In the genomic region with DNA sequence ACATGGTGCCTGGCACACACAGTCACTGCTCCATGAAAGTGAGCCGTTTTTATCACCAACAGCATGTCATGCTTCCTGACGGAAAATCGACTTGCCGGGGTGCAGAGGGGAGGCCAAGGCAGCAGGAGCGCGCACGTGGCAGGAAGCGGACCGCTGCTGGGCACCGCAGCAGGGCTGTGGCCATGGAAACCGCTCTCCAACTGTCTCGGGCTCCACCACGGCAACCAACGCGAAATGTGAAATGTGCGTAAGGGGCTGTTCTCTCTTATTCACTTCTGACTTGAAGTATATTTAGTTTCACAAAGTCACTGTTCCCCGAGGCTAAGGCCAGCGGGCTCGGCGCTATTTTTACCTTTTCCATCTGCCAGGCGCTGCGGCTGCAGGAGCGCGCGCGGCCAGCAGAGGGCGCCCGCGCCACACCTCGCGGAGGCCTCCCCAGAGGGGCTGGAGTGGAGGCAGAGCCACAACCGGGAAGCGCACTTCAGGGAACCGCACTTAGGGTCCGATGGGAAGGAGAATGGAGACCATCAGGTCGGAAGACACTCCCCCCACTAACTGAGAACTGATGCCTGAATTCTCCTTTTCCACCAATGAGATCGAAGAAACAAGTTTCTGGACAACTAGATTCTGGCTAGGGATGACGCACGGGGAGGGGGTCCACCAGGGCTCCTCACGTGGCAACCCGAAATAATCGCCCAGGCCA, we compare ENCODE assay signal across 1 cellular context.
TF ChIP-seq lines count a peak whose summit lies in the region.

No MANE protein-coding gene starts in this region.

TF ChIP-seq in WTC11, 78 proteins besides CTCF, POLR2A, EP300 and RAD21 (continued from another document):
- TF ChIP-seq FOXP1 (CRISPR knock-in tag; IDR thresholded peaks at IDR 0.05; ENCODE audit: borderline replicate concordance) (peak; percentile 57; the same call in 1 of the 2 replicates), TEAD1 (CRISPR knock-in tag; IDR thresholded peaks at IDR 0.05) (0 out of 2 replicates have a peak, but pooled peaks have one; percentile 15), CBFB (CRISPR knock-in tag; IDR thresholded peaks at IDR 0.05; ENCODE audit: low read depth) (0 out of 2 replicates have a peak, but pooled peaks have one; percentile 19), TP53 (CRISPR knock-in tag; IDR thresholded peaks at IDR 0.05) (no peak), ZNF423 (CRISPR knock-in tag; IDR thresholded peaks at IDR 0.05) (no peak), IRF2 (CRISPR knock-in tag; IDR thresholded peaks at IDR 0.05; ENCODE audit: borderline replicate concordance, low read depth) (no peak), ZNF121 (CRISPR knock-in tag; IDR thresholded peaks at IDR 0.05) (no peak), GRHL2 (CRISPR knock-in tag; IDR thresholded peaks at IDR 0.05; ENCODE audit: insufficient replicate concordance, severe bottlenecking) (no peak), ZNF317 (CRISPR knock-in tag; IDR thresholded peaks at IDR 0.05; ENCODE audit: borderline replicate concordance, low read depth) (no peak), NR3C1 (CRISPR knock-in tag; conservative IDR thresholded peaks at IDR 0.05; ENCODE audit: low read depth) (no peak), PRRX2 (CRISPR knock-in tag; IDR thresholded peaks at IDR 0.05) (0 out of 2 replicates have a peak, but pooled peaks have one; percentile 12), NFE2L1 (CRISPR knock-in tag; IDR thresholded peaks at IDR 0.05) (no peak), ZNF416 (CRISPR knock-in tag; IDR thresholded peaks at IDR 0.05) (no peak)
- TF ChIP-seq, protein P1, sequence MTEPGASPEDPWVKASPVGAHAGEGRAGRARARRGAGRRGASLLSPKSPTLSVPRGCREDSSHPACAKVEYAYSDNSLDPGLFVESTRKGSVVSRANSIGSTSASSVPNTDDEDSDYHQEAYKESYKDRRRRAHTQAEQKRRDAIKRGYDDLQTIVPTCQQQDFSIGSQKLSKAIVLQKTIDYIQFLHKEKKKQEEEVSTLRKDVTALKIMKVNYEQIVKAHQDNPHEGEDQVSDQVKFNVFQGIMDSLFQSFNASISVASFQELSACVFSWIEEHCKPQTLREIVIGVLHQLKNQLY (CRISPR knock-in tag; IDR thresholded peaks at IDR 0.05), result no peak
- TF ChIP-seq, protein P2, sequence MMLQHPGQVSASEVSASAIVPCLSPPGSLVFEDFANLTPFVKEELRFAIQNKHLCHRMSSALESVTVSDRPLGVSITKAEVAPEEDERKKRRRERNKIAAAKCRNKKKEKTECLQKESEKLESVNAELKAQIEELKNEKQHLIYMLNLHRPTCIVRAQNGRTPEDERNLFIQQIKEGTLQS (CRISPR knock-in tag; conservative IDR thresholded peaks at IDR 0.05), result no peak
- TF ChIP-seq, protein P3, sequence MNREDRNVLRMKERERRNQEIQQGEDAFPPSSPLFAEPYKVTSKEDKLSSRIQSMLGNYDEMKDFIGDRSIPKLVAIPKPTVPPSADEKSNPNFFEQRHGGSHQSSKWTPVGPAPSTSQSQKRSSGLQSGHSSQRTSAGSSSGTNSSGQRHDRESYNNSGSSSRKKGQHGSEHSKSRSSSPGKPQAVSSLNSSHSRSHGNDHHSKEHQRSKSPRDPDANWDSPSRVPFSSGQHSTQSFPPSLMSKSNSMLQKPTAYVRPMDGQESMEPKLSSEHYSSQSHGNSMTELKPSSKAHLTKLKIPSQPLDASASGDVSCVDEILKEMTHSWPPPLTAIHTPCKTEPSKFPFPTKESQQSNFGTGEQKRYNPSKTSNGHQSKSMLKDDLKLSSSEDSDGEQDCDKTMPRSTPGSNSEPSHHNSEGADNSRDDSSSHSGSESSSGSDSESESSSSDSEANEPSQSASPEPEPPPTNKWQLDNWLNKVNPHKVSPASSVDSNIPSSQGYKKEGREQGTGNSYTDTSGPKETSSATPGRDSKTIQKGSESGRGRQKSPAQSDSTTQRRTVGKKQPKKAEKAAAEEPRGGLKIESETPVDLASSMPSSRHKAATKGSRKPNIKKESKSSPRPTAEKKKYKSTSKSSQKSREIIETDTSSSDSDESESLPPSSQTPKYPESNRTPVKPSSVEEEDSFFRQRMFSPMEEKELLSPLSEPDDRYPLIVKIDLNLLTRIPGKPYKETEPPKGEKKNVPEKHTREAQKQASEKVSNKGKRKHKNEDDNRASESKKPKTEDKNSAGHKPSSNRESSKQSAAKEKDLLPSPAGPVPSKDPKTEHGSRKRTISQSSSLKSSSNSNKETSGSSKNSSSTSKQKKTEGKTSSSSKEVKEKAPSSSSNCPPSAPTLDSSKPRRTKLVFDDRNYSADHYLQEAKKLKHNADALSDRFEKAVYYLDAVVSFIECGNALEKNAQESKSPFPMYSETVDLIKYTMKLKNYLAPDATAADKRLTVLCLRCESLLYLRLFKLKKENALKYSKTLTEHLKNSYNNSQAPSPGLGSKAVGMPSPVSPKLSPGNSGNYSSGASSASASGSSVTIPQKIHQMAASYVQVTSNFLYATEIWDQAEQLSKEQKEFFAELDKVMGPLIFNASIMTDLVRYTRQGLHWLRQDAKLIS (CRISPR knock-in tag; IDR thresholded peaks at IDR 0.05; ENCODE audit: borderline replicate concordance), result no peak; the same call in 1 of the 2 replicates
- TF ChIP-seq, protein P4, sequence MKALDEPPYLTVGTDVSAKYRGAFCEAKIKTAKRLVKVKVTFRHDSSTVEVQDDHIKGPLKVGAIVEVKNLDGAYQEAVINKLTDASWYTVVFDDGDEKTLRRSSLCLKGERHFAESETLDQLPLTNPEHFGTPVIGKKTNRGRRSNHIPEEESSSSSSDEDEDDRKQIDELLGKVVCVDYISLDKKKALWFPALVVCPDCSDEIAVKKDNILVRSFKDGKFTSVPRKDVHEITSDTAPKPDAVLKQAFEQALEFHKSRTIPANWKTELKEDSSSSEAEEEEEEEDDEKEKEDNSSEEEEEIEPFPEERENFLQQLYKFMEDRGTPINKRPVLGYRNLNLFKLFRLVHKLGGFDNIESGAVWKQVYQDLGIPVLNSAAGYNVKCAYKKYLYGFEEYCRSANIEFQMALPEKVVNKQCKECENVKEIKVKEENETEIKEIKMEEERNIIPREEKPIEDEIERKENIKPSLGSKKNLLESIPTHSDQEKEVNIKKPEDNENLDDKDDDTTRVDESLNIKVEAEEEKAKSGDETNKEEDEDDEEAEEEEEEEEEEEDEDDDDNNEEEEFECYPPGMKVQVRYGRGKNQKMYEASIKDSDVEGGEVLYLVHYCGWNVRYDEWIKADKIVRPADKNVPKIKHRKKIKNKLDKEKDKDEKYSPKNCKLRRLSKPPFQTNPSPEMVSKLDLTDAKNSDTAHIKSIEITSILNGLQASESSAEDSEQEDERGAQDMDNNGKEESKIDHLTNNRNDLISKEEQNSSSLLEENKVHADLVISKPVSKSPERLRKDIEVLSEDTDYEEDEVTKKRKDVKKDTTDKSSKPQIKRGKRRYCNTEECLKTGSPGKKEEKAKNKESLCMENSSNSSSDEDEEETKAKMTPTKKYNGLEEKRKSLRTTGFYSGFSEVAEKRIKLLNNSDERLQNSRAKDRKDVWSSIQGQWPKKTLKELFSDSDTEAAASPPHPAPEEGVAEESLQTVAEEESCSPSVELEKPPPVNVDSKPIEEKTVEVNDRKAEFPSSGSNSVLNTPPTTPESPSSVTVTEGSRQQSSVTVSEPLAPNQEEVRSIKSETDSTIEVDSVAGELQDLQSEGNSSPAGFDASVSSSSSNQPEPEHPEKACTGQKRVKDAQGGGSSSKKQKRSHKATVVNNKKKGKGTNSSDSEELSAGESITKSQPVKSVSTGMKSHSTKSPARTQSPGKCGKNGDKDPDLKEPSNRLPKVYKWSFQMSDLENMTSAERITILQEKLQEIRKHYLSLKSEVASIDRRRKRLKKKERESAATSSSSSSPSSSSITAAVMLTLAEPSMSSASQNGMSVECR (CRISPR knock-in tag; IDR thresholded peaks at IDR 0.05; ENCODE audit: borderline replicate concordance), result peak; percentile 51; the same call in 1 of the 2 replicates
- TF ChIP-seq, protein P5, sequence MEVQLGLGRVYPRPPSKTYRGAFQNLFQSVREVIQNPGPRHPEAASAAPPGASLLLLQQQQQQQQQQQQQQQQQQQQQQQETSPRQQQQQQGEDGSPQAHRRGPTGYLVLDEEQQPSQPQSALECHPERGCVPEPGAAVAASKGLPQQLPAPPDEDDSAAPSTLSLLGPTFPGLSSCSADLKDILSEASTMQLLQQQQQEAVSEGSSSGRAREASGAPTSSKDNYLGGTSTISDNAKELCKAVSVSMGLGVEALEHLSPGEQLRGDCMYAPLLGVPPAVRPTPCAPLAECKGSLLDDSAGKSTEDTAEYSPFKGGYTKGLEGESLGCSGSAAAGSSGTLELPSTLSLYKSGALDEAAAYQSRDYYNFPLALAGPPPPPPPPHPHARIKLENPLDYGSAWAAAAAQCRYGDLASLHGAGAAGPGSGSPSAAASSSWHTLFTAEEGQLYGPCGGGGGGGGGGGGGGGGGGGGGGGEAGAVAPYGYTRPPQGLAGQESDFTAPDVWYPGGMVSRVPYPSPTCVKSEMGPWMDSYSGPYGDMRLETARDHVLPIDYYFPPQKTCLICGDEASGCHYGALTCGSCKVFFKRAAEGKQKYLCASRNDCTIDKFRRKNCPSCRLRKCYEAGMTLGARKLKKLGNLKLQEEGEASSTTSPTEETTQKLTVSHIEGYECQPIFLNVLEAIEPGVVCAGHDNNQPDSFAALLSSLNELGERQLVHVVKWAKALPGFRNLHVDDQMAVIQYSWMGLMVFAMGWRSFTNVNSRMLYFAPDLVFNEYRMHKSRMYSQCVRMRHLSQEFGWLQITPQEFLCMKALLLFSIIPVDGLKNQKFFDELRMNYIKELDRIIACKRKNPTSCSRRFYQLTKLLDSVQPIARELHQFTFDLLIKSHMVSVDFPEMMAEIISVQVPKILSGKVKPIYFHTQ (CRISPR knock-in tag; IDR thresholded peaks at IDR 0.05), result peak; percentile 35; the same call in 1 of the 2 replicates
- TF ChIP-seq, protein P6, sequence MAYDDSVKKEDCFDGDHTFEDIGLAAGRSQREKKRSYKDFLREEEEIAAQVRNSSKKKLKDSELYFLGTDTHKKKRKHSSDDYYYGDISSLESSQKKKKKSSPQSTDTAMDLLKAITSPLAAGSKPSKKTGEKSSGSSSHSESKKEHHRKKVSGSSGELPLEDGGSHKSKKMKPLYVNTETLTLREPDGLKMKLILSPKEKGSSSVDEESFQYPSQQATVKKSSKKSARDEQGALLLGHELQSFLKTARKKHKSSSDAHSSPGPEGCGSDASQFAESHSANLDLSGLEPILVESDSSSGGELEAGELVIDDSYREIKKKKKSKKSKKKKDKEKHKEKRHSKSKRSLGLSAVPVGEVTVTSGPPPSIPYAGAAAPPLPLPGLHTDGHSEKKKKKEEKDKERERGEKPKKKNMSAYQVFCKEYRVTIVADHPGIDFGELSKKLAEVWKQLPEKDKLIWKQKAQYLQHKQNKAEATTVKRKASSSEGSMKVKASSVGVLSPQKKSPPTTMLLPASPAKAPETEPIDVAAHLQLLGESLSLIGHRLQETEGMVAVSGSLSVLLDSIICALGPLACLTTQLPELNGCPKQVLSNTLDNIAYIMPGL (CRISPR knock-in tag; IDR thresholded peaks at IDR 0.05), result peak; percentile 70; the same call in 1 of the 2 replicates
- TF ChIP-seq, protein P7, sequence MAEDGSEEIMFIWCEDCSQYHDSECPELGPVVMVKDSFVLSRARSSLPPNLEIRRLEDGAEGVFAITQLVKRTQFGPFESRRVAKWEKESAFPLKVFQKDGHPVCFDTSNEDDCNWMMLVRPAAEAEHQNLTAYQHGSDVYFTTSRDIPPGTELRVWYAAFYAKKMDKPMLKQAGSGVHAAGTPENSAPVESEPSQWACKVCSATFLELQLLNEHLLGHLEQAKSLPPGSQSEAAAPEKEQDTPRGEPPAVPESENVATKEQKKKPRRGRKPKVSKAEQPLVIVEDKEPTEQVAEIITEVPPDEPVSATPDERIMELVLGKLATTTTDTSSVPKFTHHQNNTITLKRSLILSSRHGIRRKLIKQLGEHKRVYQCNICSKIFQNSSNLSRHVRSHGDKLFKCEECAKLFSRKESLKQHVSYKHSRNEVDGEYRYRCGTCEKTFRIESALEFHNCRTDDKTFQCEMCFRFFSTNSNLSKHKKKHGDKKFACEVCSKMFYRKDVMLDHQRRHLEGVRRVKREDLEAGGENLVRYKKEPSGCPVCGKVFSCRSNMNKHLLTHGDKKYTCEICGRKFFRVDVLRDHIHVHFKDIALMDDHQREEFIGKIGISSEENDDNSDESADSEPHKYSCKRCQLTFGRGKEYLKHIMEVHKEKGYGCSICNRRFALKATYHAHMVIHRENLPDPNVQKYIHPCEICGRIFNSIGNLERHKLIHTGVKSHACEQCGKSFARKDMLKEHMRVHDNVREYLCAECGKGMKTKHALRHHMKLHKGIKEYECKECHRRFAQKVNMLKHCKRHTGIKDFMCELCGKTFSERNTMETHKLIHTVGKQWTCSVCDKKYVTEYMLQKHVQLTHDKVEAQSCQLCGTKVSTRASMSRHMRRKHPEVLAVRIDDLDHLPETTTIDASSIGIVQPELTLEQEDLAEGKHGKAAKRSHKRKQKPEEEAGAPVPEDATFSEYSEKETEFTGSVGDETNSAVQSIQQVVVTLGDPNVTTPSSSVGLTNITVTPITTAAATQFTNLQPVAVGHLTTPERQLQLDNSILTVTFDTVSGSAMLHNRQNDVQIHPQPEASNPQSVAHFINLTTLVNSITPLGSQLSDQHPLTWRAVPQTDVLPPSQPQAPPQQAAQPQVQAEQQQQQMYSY (CRISPR knock-in tag; IDR thresholded peaks at IDR 0.05), result no peak
